14 cellular contexts compared by ENCODE assay signal in the genomic region with DNA sequence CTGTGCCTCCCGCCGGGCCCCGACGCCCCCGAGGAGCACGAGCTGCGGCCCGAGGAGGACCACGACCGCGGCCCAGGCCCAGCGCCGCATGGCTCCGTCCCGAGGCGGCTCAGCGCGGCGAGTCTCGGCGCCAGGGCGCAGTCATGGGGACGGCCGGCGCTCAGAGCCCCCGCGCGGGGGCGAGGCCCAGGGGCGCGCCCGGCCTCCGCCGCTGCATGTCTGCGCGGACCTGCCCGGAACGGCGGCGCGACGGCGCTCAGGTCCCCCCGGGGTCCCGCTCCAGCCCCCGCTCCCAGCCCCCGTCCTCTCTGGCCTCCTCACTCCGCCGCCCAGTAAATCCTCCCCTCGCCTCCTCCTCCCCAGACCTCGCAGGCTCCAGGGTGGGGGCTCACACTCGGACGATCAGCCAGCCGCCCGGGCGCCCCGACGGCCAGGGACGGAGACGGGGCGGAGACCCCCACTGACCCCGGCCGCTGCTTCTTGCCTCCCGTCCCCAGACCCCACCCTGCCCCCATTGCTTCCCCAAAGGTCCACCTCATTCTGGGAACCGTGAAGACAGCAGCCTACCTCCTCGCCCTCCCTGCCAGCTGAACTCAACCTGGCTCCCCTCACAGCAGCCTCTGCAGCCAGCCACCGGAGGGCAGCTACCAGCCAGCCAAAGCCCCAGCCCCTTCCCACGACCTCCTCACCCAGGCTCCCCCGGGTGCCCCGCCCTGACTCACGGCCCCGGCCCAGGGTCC. TPM values are rescaled to one million over a fixed set of nuclear protein-coding genes. Genes with fewer than 3 reads are reported as not detected.
A peak's percentile ranks its signal among the peaks of the same experiment; 100 is the strongest.
DNase-seq lines count a peak whose midpoint lies in the region; ATAC-seq and TF ChIP-seq lines count a peak whose summit lies in the region.
"Had no signal": no experiment of that assay in that cellular context is flagged by ENCODE, and none has a peak within 500 bp of the region (broad histone marks: within the 10 kb centered on the region; RNA-seq: fewer than 3 reads in every experiment).

A gene with protein sequence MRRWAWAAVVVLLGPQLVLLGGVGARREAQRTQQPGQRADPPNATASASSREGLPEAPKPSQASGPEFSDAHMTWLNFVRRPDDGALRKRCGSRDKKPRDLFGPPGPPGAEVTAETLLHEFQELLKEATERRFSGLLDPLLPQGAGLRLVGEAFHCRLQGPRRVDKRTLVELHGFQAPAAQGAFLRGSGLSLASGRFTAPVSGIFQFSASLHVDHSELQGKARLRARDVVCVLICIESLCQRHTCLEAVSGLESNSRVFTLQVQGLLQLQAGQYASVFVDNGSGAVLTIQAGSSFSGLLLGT (minus strand): TSS at position 122 of the 740 bp plus-strand sequence. CDS start 32 bp downstream, at position 90.

- H3K79me2 ChIP-seq in GM23338 (replicated peaks; ENCODE audit: insufficient read depth) (no peaks in the 10 kb centered on the region), PC-3 (ENCODE audit: low read length) (no peaks in the 10 kb centered on the region)

- H3K27me3 ChIP-seq in GM23338 (ENCODE audit: insufficient read depth) = peaks cover 10% of the 10 kb centered on the region; the same call in 1 of the 2 replicates
- no peaks in the 10 kb centered on the region for H3K27me3 ChIP-seq in PC-3 (ENCODE audit: low read length)

- H3K4me1 Mint-ChIP-seq in GM23338 (peaks cover 2% of the 10 kb centered on the region; the same call in 1 of the 3 replicates), endothelial cell (ENCODE audit: unreplicated experiment) (no peaks in the 10 kb centered on the region)

- H3K4me2 ChIP-seq in GM23338 (peak within 1 kb of the TSS; percentile 77), PC-3 (ENCODE audit: low read length) (no peak within 1 kb of the TSS)

- H3K4me3 Mint-ChIP-seq in GM23338 (no peak within 1 kb of the TSS; the same call in 2 of the 3 replicates), endothelial cell (ENCODE audit: unreplicated experiment) (no peak within 1 kb of the TSS)
- H3K4me3 Mint-ChIP-seq: CD4-positive, alpha-beta T cell had no signal

- POLR2A ChIA-PET in PC-3 (lab: Charles Lee; ENCODE audit: unreplicated experiment) = no interaction called here

- no peaks in the 10 kb centered on the region for H4K20me1 ChIP-seq in GM23338 (replicated peaks; ENCODE audit: insufficient read depth)
- H4K20me1 ChIP-seq in PC-3 (ENCODE audit: low read length) = no peaks in the 10 kb centered on the region

- peaks cover 2% of the 10 kb centered on the region for H3K27me3 Mint-ChIP-seq in GM23338 (ENCODE audit: insufficient read depth, low read depth, poor library complexity)
- peaks cover 2% of the 10 kb centered on the region for H3K27me3 Mint-ChIP-seq in endothelial cell (ENCODE audit: unreplicated experiment)
- H3K27me3 Mint-ChIP-seq: CD4-positive, alpha-beta T cell had no signal

- TF ChIP-seq CTCF in GM23338 (conservative IDR thresholded peaks at IDR 0.05; ENCODE audit: low read depth in 2 of 2) = peak in 1 of 2 experiments; percentile 35; a peak in 2 of 4 replicates
- TF ChIP-seq CTCF in PC-3 (conservative IDR thresholded peaks at IDR 0.05; ENCODE audit: low read depth, low read length) = peak; percentile 33; the same call in 1 of the 2 replicates
- TF ChIP-seq CTCF in omental fat pad (IDR thresholded peaks at IDR 0.05) = no peak
- TF ChIP-seq CTCF in endothelial cell (IDR thresholded peaks at IDR 0.05; ENCODE audit: unreplicated experiment) = no peak

- peaks cover 8% of the 10 kb centered on the region; the same call in 1 of the 2 replicates for H3F3A ChIP-seq in GM23338 (replicated peaks; ENCODE audit: low read depth)
- no peaks in the 10 kb centered on the region for H3F3A ChIP-seq in PC-3 (ENCODE audit: low read length, unreplicated experiment)

- no peak within 1 kb of the TSS for H2AFZ ChIP-seq in GM23338
- H2AFZ ChIP-seq in PC-3 (ENCODE audit: low read length) = no peak within 1 kb of the TSS

- H3K4me1 ChIP-seq in GM23338 (ENCODE audit: insufficient read depth) (peaks cover 3% of the 10 kb centered on the region; the same call in 1 of the 2 replicates), PC-3 (ENCODE audit: insufficient read depth, low read length) (no peaks in the 10 kb centered on the region)

- H3K36me3 Mint-ChIP-seq in GM23338 (ENCODE audit: low read depth) (peaks cover 3% of the 10 kb centered on the region; the same call in 1 of the 3 replicates), endothelial cell (ENCODE audit: low read depth, unreplicated experiment) (no peaks in the 10 kb centered on the region)

- CTCF ChIA-PET in PC-3 (lab: Charles Lee) = no interaction called here

- intact Hi-C loops in PC-3 (cut with micrococcal nuclease) = no loop called here

- H3K4me3 ChIP-seq in GM23338 (peak within 1 kb of the TSS; percentile 47; the same call in 1 of the 2 replicates), PC-3 (ENCODE audit: low read length) (no peak within 1 kb of the TSS)

- DNase-seq in GM23338 (ENCODE audit: low spot score) (peak; percentile 62), PC-3 (no peak), hepatic stellate cell (ENCODE audit: low spot score) (peak; percentile 37), omental fat pad (ENCODE audit: low spot score) (no peak), endothelial cell (ENCODE audit: low spot score) (no peak), 8988T (no peak)
- DNase-seq: activated CD4-positive, alpha-beta T cell treated with anti-CD3 and anti-CD28 coated beads for 4 hours; activated T-cell treated with anti-CD3 and anti-CD28 coated beads, Interleukin-2, amount 50 U/mL, for 1 hour; CD4-positive, alpha-beta T cell; NCI-H187 treated with DMSO at 0.1 percent for 48 hours; SIG-M5; stimulated activated CD4-positive, alpha-beta T cell treated with anti-CD3 and anti-CD28 coated beads, Interleukin-12 subunit alpha, Interleukin-12 subunit beta, amount 100 ng/mL, for 4 hours had no signal

- no peaks in the 10 kb centered on the region for H3K36me3 ChIP-seq in GM23338 (ENCODE audit: insufficient read depth)
- H3K36me3 ChIP-seq in PC-3 (ENCODE audit: low read depth, low read length) = no peaks in the 10 kb centered on the region; the same call in 1 of the 2 replicates

- peak; percentile 59 for ATAC-seq in GM23338
- peak; percentile 28 for ATAC-seq in PC-3
- ATAC-seq in omental fat pad (ENCODE audit: low FRiP score) = peak; percentile 41
- ATAC-seq in HG03354 (IDR thresholded peaks at IDR 0.05; ENCODE audit: poor library complexity, severe bottlenecking, unreplicated experiment) = no peak

- H3K9me3 ChIP-seq in PC-3 (ENCODE audit: low read length) = no peaks in the 10 kb centered on the region
- H3K9me3 ChIP-seq: esophagus muscularis mucosa had no signal

- H3K9me3 Mint-ChIP-seq in GM23338 = no peaks in the 10 kb centered on the region
- H3K9me3 Mint-ChIP-seq in endothelial cell (ENCODE audit: unreplicated experiment) = no peaks in the 10 kb centered on the region
- H3K9me3 Mint-ChIP-seq: CD4-positive, alpha-beta T cell had no signal

- no peaks in the 10 kb centered on the region for H3K9me2 ChIP-seq in GM23338 (ENCODE audit: insufficient read depth)
- H3K9me2 ChIP-seq in PC-3 (replicated peaks; ENCODE audit: low read length) = no peaks in the 10 kb centered on the region

- H3K27ac ChIP-seq in GM23338 (ENCODE audit: low read depth) (no peak within 1 kb of the TSS), PC-3 (ENCODE audit: low read length) (no peak within 1 kb of the TSS)
- H3K27ac ChIP-seq: esophagus muscularis mucosa had no signal

- no peak within 1 kb of the TSS for H3K27ac Mint-ChIP-seq in GM23338
- no peak within 1 kb of the TSS for H3K27ac Mint-ChIP-seq in endothelial cell (ENCODE audit: unreplicated experiment)
- H3K27ac Mint-ChIP-seq: CD4-positive, alpha-beta T cell had no signal

- BruUV-seq in PC-3 (replicated peaks; lab: Mats Ljungman, UMichigan) = no TSS peak

- no peak within 1 kb of the TSS for H3K9ac ChIP-seq in PC-3 (ENCODE audit: low read length)

TF ChIP-seq in GM23338, 12 proteins besides CTCF, POLR2A, EP300 and RAD21 (continues in another document):
- TF ChIP-seq, protein P1, sequence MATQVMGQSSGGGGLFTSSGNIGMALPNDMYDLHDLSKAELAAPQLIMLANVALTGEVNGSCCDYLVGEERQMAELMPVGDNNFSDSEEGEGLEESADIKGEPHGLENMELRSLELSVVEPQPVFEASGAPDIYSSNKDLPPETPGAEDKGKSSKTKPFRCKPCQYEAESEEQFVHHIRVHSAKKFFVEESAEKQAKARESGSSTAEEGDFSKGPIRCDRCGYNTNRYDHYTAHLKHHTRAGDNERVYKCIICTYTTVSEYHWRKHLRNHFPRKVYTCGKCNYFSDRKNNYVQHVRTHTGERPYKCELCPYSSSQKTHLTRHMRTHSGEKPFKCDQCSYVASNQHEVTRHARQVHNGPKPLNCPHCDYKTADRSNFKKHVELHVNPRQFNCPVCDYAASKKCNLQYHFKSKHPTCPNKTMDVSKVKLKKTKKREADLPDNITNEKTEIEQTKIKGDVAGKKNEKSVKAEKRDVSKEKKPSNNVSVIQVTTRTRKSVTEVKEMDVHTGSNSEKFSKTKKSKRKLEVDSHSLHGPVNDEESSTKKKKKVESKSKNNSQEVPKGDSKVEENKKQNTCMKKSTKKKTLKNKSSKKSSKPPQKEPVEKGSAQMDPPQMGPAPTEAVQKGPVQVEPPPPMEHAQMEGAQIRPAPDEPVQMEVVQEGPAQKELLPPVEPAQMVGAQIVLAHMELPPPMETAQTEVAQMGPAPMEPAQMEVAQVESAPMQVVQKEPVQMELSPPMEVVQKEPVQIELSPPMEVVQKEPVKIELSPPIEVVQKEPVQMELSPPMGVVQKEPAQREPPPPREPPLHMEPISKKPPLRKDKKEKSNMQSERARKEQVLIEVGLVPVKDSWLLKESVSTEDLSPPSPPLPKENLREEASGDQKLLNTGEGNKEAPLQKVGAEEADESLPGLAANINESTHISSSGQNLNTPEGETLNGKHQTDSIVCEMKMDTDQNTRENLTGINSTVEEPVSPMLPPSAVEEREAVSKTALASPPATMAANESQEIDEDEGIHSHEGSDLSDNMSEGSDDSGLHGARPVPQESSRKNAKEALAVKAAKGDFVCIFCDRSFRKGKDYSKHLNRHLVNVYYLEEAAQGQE (IDR thresholded peaks at IDR 0.05; ENCODE audit: unreplicated experiment) = no peak
- no peak for TF ChIP-seq NANOG (IDR thresholded peaks at IDR 0.05; ENCODE audit: borderline replicate concordance)
- no peak for TF ChIP-seq EZH2phosphoT487 (IDR thresholded peaks at IDR 0.05; ENCODE audit: unreplicated experiment)
- TF ChIP-seq ZNF331 (CRISPR knock-in tag; IDR thresholded peaks at IDR 0.05; ENCODE audit: low read depth) = no peak
- TF ChIP-seq EZH2 (IDR thresholded peaks at IDR 0.05; ENCODE audit: low read depth, unreplicated experiment) = no peak

RNA-seq across cellular contexts. Expression of the gene that starts here (rescaled TPM):
- 3.0 and 4.1 TPM in 2 replicates for total RNA-seq in GM23338 (2014; rRNA removed; shearing (Covaris generic))
- polyA plus RNA-seq in GM23338 (2016; fragmentation: Nextera tagmentation; extraction: Ambion mirVana) = 4.1 and 4.2 TPM in 2 replicates
- total RNA-seq in PC-3 (2014; rRNA removed) (2.8 and 3.9 TPM in 2 replicates), omental fat pad (1 to 10 TPM in 3 of 4 donors, not detected in 1; 1.0 to 5.2 (median 1.8) TPM), endothelial cell (ENCODE audit: unreplicated experiment) (0.69 TPM)

Comparison
In these comparisons a context has a peak if more than half of its experiments do, and no peak if none do; other contexts are left out.
1. DNase-seq: peak in GM23338 (single experiment) and hepatic stellate cell (single experiment); none in PC-3 (single experiment), omental fat pad (single experiment), endothelial cell (single experiment) and 8988T (single experiment).